In the genomic region with DNA sequence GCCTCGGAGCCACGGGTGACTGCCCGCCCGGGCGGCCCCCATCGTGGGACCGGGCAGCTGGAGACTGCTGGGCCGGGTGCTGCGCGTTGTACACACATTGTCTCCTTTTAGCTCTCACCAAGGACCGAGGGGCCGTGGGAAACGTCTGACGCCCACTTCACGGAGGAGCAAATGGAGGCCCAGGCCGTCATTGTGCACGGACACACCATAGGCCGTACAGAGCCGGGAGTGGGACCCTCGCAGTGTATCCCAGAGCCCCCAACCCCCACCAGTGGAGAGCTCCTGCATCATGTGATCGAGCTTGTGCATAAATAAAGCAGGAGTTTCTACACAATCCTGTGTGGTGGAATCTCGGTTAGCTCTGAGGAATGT, we compare ENCODE assay signal across 8 cellular contexts. TPM values are rescaled to one million over a fixed set of nuclear protein-coding genes. Genes with fewer than 3 reads are reported as not detected.
DNase-seq lines count a peak whose midpoint lies in the region; ATAC-seq and TF ChIP-seq lines count a peak whose summit lies in the region.

No MANE protein-coding gene starts in this region.

- H3K4me3 ChIP-seq in SJCRH30 (peak overlapping the region; percentile 98), endodermal cell (ENCODE audit: low read length) (peak overlapping the region; percentile 96)
- H3K4me3 ChIP-seq in naive thymus-derived CD4-positive, alpha-beta T cell (ENCODE audit: low read length), result peak overlapping the region; percentile 45

- peak overlapping the region; percentile 71 for H3K4me3 Mint-ChIP-seq in endodermal cell
- H3K4me3 Mint-ChIP-seq in naive thymus-derived CD4-positive, alpha-beta T cell, result peak overlapping the region; percentile 53 to 87 (median 78)

- intact Hi-C loops in naive thymus-derived CD4-positive, alpha-beta T cell (cut with micrococcal nuclease), result loop anchor here (1.0 to 10.0 kb wide), 9 partner anchors 13 to 493 kb away; partner anchors contain the start of genes EIF3A (in 2 of the 2), PRDX3 (in 2 of the 2), SFXN4 (in 2 of the 2) and TIAL1 (in 2 of the 2)

- peaks cover 2% of the 10 kb centered on the region for H3K27me3 Mint-ChIP-seq in endodermal cell (ENCODE audit: insufficient read depth)
- no peaks in the 10 kb centered on the region for H3K27me3 Mint-ChIP-seq in naive thymus-derived CD4-positive, alpha-beta T cell

- no peaks in the 10 kb centered on the region for H3K9me3 ChIP-seq in SJCRH30 (replicated peaks)
- no peaks in the 10 kb centered on the region for H3K9me3 ChIP-seq in endodermal cell (ENCODE audit: control insufficient read depth, low read length)
- no peaks in the 10 kb centered on the region for H3K9me3 ChIP-seq in naive thymus-derived CD4-positive, alpha-beta T cell (ENCODE audit: control insufficient read depth in 2 of 3, low read length in 3 of 3)

- peak overlapping the region; percentile 72 for H3K27ac Mint-ChIP-seq in endodermal cell
- H3K27ac Mint-ChIP-seq in naive thymus-derived CD4-positive, alpha-beta T cell, result peak overlapping the region in 4 of 9 donors; percentile 32 to 62 (median 42)

- peaks cover 2% of the 10 kb centered on the region for H3K4me1 Mint-ChIP-seq in endodermal cell
- H3K4me1 Mint-ChIP-seq in naive thymus-derived CD4-positive, alpha-beta T cell, result peaks cover 8 to 35% (median 14%) of the 10 kb centered on the region in 7 donors

- H3K27ac ChIP-seq in 22Rv1, result peak overlapping the region; percentile 62
- H3K27ac ChIP-seq in SJCRH30, result no peak overlapping the region
- no peak overlapping the region for H3K27ac ChIP-seq in endodermal cell (ENCODE audit: low read depth, low read length)
- H3K27ac ChIP-seq in naive thymus-derived CD4-positive, alpha-beta T cell (ENCODE audit: low read depth, low read length), result no peak overlapping the region

- POLR2A ChIA-PET in naive thymus-derived CD4-positive, alpha-beta T cell (lab: Charles Lee), result interaction anchor here (0.7 to 5.4 kb wide), 6 partner anchors 8 to 788 kb away, joined by 3 to 53 read pairs (median 3); partner anchors contain the start of genes EIF3A and SEC23IP

- H3K9me3 Mint-ChIP-seq in endodermal cell, result no peaks in the 10 kb centered on the region
- no peaks in the 10 kb centered on the region for H3K9me3 Mint-ChIP-seq in naive thymus-derived CD4-positive, alpha-beta T cell

- ATAC-seq in GM18873 (IDR thresholded peaks at IDR 0.05; ENCODE audit: low FRiP score, unreplicated experiment), result peak; percentile 21
- no peak for ATAC-seq in naive thymus-derived CD4-positive, alpha-beta T cell

- CTCF ChIA-PET in naive thymus-derived CD4-positive, alpha-beta T cell (lab: Charles Lee), result no interaction called here

- TF ChIP-seq CTCF in 22Rv1 (IDR thresholded peaks at IDR 0.05) (no peak), endodermal cell (conservative IDR thresholded peaks at IDR 0.05) (no peak)

- peak; percentile 31 to 46 for DNase-seq in SJCRH30
- peak; percentile 68 for DNase-seq in endodermal cell
- DNase-seq in naive thymus-derived CD4-positive, alpha-beta T cell, result peak in 1 of 9 donors; percentile 8
- DNase-seq in SIG-M5 treated with dmso at 0.1 percent for 504 hours (lab: John Stamatoyannopoulos, UW; ENCODE audit: unreplicated experiment), result no peak
- no peak for DNase-seq in NCI-H2171 (lab: John Stamatoyannopoulos, UW)
- no peak for DNase-seq in DMS153 (lab: John Stamatoyannopoulos, UW)

- H3K4me1 ChIP-seq in SJCRH30, result 0 out of 2 replicates have a peak, but pooled peaks cover 2% of the 10 kb centered on the region
- H3K4me1 ChIP-seq in endodermal cell (ENCODE audit: control insufficient read depth, insufficient read depth, low read length), result no peaks in the 10 kb centered on the region
- H3K4me1 ChIP-seq in naive thymus-derived CD4-positive, alpha-beta T cell (ENCODE audit: control insufficient read depth in 2 of 2, insufficient read depth in 2 of 2, low read length in 2 of 2), result peaks cover 6 to 20% of the 10 kb centered on the region in 2 donors

- H3K9ac ChIP-seq in endodermal cell (ENCODE audit: extremely low read depth, low read length, poor library complexity, severe bottlenecking), result peak overlapping the region; percentile 67

- H3K27me3 ChIP-seq in SJCRH30, result no peaks in the 10 kb centered on the region
- no peaks in the 10 kb centered on the region for H3K27me3 ChIP-seq in endodermal cell (ENCODE audit: control insufficient read depth, insufficient read depth, low read length, poor library complexity, severe bottlenecking)
- H3K27me3 ChIP-seq in naive thymus-derived CD4-positive, alpha-beta T cell (ENCODE audit: control insufficient read depth in 2 of 2, insufficient read depth in 2 of 2, low read length in 2 of 2), result no peaks in the 10 kb centered on the region

- H3K36me3 Mint-ChIP-seq in endodermal cell (ENCODE audit: low read depth), result peaks cover 22% of the 10 kb centered on the region
- peaks cover 0 to 10% (median 5%) of the 10 kb centered on the region in 5 donors for H3K36me3 Mint-ChIP-seq in naive thymus-derived CD4-positive, alpha-beta T cell

- 2 to 5% methylated on average over 11 to 22 of the region's 22 CpGs for WGBS in endodermal cell (ENCODE audit: insufficient coverage in 1 of 2, insufficient read length in 1 of 2), 2 experiments

- peaks cover 9% of the 10 kb centered on the region; the same call in 1 of the 2 replicates for H3K36me3 ChIP-seq in SJCRH30
- peaks cover 24% of the 10 kb centered on the region for H3K36me3 ChIP-seq in endodermal cell (ENCODE audit: control insufficient read depth, insufficient read depth, low read length)
- peaks cover 0 to 5% (median 0%) of the 10 kb centered on the region in 3 experiments for H3K36me3 ChIP-seq in naive thymus-derived CD4-positive, alpha-beta T cell (ENCODE audit: control insufficient read depth in 2 of 3, insufficient read depth in 3 of 3, low read length in 3 of 3)

RNA-seq across cellular contexts. Expression of gene DENND10, which starts 0.7 kb away (rescaled TPM):
- total RNA-seq in SJCRH30 (2014; rRNA removed; shearing (Covaris generic)), result 40.5 and 42.1 TPM in 2 replicates
- 10 to 100 TPM; 76.1 to 91.2 TPM for total RNA-seq in endodermal cell
- polyA plus RNA-seq in endodermal cell (2013, experiment 1 of 2), result 65.7 TPM
- 62.3 TPM for polyA plus RNA-seq in endodermal cell (2013, experiment 2 of 2)
- 10 to 100 TPM; 22.1 to 41.7 (median 28.8) TPM for total RNA-seq in naive thymus-derived CD4-positive, alpha-beta T cell
- 10 to 100 TPM; 26.3 to 29.1 TPM for polyA plus RNA-seq in naive thymus-derived CD4-positive, alpha-beta T cell

RNA-seq across cellular contexts. Expression of gene EIF3A, which starts 24.0 kb away (rescaled TPM):
- total RNA-seq in SJCRH30 (2014; rRNA removed; shearing (Covaris generic)), result 170 and 192 TPM in 2 replicates
- total RNA-seq in endodermal cell, result 100 to 1,000 TPM; 134 to 144 TPM
- polyA plus RNA-seq in endodermal cell (2013, experiment 1 of 2), result 129 TPM
- 120 TPM for polyA plus RNA-seq in endodermal cell (2013, experiment 2 of 2)
- 100 to 1,000 TPM in 2 of 5 experiments, 10 to 100 TPM in 3; 87.8 to 137 (median 96.0) TPM for total RNA-seq in naive thymus-derived CD4-positive, alpha-beta T cell
- 10 to 100 TPM; 40.5 to 60.8 TPM for polyA plus RNA-seq in naive thymus-derived CD4-positive, alpha-beta T cell

Comparison
In these comparisons a context has a peak if more than half of its experiments do, and no peak if none do; other contexts are left out.
1. DNase-seq: peak in SJCRH30 (2 of 2) and endodermal cell (single experiment); none in SIG-M5 treated with dmso at 0.1 percent for 504 hours (single experiment), NCI-H2171 (single experiment) and DMS153 (single experiment).
2. H3K4me3 ChIP-seq: peak in every context shown above with its lines; median percentile 98 in SJCRH30; 96 in endodermal cell; 45 in naive thymus-derived CD4-positive, alpha-beta T cell.